Comparison of ENCODE assay signal across 1 cellular context in the genomic region with DNA sequence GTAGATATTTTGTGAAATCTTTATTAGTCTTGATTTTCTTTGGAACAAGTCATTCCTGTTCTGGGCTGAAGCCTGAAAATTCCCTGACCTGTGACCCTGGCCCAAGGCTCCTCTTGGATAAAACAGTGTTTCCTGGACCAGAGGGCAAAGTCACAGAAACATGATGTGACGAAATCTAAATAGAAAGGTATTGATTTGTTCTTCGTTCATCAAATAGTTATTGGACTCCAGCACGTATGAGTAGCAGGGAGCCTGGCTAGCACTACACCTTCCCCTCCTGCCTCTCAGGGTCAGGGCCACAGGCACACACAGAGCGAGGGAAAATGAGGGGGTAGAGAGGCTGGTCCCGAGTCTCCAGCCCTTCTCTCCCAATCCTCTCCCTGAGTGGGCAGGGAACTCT.
TF ChIP-seq lines count a peak whose summit lies in the region.

No MANE protein-coding gene starts in this region.

TF ChIP-seq in HepG2, 621 proteins besides CTCF, POLR2A, EP300 and RAD21 (continued from another document and continues in another):
- TF ChIP-seq, protein P1, sequence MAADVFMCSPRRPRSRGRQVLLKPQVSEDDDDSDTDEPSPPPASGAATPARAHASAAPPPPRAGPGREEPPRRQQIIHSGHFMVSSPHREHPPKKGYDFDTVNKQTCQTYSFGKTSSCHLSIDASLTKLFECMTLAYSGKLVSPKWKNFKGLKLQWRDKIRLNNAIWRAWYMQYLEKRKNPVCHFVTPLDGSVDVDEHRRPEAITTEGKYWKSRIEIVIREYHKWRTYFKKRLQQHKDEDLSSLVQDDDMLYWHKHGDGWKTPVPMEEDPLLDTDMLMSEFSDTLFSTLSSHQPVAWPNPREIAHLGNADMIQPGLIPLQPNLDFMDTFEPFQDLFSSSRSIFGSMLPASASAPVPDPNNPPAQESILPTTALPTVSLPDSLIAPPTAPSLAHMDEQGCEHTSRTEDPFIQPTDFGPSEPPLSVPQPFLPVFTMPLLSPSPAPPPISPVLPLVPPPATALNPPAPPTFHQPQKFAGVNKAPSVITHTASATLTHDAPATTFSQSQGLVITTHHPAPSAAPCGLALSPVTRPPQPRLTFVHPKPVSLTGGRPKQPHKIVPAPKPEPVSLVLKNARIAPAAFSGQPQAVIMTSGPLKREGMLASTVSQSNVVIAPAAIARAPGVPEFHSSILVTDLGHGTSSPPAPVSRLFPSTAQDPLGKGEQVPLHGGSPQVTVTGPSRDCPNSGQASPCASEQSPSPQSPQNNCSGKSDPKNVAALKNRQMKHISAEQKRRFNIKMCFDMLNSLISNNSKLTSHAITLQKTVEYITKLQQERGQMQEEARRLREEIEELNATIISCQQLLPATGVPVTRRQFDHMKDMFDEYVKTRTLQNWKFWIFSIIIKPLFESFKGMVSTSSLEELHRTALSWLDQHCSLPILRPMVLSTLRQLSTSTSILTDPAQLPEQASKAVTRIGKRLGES (CRISPR knock-in tag; IDR thresholded peaks at IDR 0.05; ENCODE audit: borderline replicate concordance): no peak
- TF ChIP-seq ZNF274 (CRISPR knock-in tag; IDR thresholded peaks at IDR 0.05) (no peak), ATM (IDR thresholded peaks at IDR 0.05; ENCODE audit: borderline replicate concordance) (no peak), KAT7 (CRISPR knock-in tag; IDR thresholded peaks at IDR 0.05; ENCODE audit: borderline replicate concordance) (no peak), RXRB (CRISPR knock-in tag; IDR thresholded peaks at IDR 0.05; ENCODE audit: borderline replicate concordance) (peak; percentile 96), SYNCRIP (IDR thresholded peaks at IDR 0.05; ENCODE audit: insufficient read depth, low read depth, low read length) (no peak), CHD4 (IDR thresholded peaks at IDR 0.05; ENCODE audit: borderline replicate concordance, low read length) (no peak; the same call in 1 of the 2 replicates), EED (CRISPR knock-in tag; IDR thresholded peaks at IDR 0.05) (no peak), ZNF557 (CRISPR knock-in tag; IDR thresholded peaks at IDR 0.05) (no peak), KLF13 (CRISPR knock-in tag; IDR thresholded peaks at IDR 0.05) (no peak), ZNF709 (CRISPR knock-in tag; IDR thresholded peaks at IDR 0.05) (no peak), EZH2 (conservative IDR thresholded peaks at IDR 0.05; ENCODE audit: low read depth, low read length) (no peak), MAF1 (CRISPR knock-in tag; IDR thresholded peaks at IDR 0.05; ENCODE audit: borderline replicate concordance) (no peak), HMG20B (CRISPR knock-in tag; conservative IDR thresholded peaks at IDR 0.05) (no peak), ZNF335 (CRISPR knock-in tag; IDR thresholded peaks at IDR 0.05) (no peak), PHF21A (CRISPR knock-in tag; IDR thresholded peaks at IDR 0.05) (peak; percentile 89), CENPT (CRISPR knock-in tag; IDR thresholded peaks at IDR 0.05; ENCODE audit: low read depth) (no peak), ELF3 (CRISPR knock-in tag; IDR thresholded peaks at IDR 0.05) (peak; percentile 91), KLF16 (CRISPR knock-in tag; IDR thresholded peaks at IDR 0.05) (peak in 1 of 2 experiments; percentile 90; a peak in 2 of 4 replicates), ZNF260 (CRISPR knock-in tag; IDR thresholded peaks at IDR 0.05; ENCODE audit: borderline replicate concordance, low read depth) (no peak), ATF1 (CRISPR knock-in tag; IDR thresholded peaks at IDR 0.05) (no peak; the same call in 1 of the 2 replicates), ZBTB42 (CRISPR knock-in tag; IDR thresholded peaks at IDR 0.05) (0 out of 2 replicates have a peak, but pooled peaks have one; percentile 41), ISX (CRISPR knock-in tag; conservative IDR thresholded peaks at IDR 0.05) (no peak), SMAD3 (CRISPR knock-in tag; IDR thresholded peaks at IDR 0.05) (peak; percentile 91), GABPB1 (CRISPR knock-in tag; IDR thresholded peaks at IDR 0.05) (peak; percentile 28)
- TF ChIP-seq, protein P2, sequence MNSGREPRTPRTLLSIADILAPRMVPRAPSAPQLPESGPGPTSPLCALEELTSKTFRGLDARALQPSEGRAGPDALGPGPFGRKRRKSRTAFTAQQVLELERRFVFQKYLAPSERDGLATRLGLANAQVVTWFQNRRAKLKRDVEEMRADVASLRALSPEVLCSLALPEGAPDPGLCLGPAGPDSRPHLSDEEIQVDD (CRISPR knock-in tag; IDR thresholded peaks at IDR 0.05; ENCODE audit: borderline replicate concordance): no peak
- TF ChIP-seq, protein P3, sequence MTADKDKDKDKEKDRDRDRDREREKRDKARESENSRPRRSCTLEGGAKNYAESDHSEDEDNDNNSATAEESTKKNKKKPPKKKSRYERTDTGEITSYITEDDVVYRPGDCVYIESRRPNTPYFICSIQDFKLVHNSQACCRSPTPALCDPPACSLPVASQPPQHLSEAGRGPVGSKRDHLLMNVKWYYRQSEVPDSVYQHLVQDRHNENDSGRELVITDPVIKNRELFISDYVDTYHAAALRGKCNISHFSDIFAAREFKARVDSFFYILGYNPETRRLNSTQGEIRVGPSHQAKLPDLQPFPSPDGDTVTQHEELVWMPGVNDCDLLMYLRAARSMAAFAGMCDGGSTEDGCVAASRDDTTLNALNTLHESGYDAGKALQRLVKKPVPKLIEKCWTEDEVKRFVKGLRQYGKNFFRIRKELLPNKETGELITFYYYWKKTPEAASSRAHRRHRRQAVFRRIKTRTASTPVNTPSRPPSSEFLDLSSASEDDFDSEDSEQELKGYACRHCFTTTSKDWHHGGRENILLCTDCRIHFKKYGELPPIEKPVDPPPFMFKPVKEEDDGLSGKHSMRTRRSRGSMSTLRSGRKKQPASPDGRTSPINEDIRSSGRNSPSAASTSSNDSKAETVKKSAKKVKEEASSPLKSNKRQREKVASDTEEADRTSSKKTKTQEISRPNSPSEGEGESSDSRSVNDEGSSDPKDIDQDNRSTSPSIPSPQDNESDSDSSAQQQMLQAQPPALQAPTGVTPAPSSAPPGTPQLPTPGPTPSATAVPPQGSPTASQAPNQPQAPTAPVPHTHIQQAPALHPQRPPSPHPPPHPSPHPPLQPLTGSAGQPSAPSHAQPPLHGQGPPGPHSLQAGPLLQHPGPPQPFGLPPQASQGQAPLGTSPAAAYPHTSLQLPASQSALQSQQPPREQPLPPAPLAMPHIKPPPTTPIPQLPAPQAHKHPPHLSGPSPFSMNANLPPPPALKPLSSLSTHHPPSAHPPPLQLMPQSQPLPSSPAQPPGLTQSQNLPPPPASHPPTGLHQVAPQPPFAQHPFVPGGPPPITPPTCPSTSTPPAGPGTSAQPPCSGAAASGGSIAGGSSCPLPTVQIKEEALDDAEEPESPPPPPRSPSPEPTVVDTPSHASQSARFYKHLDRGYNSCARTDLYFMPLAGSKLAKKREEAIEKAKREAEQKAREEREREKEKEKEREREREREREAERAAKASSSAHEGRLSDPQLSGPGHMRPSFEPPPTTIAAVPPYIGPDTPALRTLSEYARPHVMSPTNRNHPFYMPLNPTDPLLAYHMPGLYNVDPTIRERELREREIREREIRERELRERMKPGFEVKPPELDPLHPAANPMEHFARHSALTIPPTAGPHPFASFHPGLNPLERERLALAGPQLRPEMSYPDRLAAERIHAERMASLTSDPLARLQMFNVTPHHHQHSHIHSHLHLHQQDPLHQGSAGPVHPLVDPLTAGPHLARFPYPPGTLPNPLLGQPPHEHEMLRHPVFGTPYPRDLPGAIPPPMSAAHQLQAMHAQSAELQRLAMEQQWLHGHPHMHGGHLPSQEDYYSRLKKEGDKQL (CRISPR knock-in tag; IDR thresholded peaks at IDR 0.05; ENCODE audit: low read depth): peak; percentile 71; the same call in 1 of the 2 replicates
- TF ChIP-seq, protein P4, sequence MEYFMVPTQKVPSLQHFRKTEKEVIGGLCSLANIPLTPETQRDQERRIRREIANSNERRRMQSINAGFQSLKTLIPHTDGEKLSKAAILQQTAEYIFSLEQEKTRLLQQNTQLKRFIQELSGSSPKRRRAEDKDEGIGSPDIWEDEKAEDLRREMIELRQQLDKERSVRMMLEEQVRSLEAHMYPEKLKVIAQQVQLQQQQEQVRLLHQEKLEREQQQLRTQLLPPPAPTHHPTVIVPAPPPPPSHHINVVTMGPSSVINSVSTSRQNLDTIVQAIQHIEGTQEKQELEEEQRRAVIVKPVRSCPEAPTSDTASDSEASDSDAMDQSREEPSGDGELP (IDR thresholded peaks at IDR 0.05; ENCODE audit: borderline replicate concordance, low read depth): peak; percentile 65; the same call in 1 of the 2 replicates
- TF ChIP-seq, protein P5, sequence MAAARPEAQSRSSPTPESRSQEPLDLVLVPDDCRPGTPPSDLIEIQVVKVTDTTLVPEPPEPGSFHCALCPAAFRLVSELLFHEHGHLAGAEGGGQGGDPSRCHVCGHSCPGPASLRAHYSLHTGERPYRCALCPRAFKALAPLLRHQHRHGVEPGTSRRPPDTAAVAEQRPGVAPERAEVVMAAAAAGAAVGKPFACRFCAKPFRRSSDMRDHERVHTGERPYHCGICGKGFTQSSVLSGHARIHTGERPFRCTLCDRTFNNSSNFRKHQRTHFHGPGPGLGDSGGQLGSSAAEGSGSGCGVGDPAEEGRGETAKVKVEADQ (CRISPR knock-in tag; IDR thresholded peaks at IDR 0.05; ENCODE audit: borderline replicate concordance): peak; percentile 76; the same call in 1 of the 2 replicates
- TF ChIP-seq, protein P6, sequence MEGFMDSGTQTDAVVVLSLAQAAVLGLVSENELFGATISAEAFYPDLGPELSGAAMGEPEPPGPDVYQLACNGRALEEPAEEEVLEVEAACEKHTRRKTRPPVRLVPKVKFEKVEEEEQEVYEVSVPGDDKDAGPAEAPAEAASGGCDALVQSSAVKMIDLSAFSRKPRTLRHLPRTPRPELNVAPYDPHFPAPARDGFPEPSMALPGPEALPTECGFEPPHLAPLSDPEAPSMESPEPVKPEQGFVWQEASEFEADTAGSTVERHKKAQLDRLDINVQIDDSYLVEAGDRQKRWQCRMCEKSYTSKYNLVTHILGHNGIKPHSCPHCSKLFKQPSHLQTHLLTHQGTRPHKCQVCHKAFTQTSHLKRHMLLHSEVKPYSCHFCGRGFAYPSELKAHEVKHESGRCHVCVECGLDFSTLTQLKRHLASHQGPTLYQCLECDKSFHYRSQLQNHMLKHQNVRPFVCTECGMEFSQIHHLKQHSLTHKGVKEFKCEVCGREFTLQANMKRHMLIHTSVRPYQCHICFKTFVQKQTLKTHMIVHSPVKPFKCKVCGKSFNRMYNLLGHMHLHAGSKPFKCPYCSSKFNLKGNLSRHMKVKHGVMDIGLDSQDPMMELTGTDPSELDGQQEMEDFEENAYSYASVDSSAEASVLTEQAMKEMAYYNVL (CRISPR knock-in tag; IDR thresholded peaks at IDR 0.05; ENCODE audit: borderline replicate concordance): peak; percentile 92
- TF ChIP-seq, protein P7, sequence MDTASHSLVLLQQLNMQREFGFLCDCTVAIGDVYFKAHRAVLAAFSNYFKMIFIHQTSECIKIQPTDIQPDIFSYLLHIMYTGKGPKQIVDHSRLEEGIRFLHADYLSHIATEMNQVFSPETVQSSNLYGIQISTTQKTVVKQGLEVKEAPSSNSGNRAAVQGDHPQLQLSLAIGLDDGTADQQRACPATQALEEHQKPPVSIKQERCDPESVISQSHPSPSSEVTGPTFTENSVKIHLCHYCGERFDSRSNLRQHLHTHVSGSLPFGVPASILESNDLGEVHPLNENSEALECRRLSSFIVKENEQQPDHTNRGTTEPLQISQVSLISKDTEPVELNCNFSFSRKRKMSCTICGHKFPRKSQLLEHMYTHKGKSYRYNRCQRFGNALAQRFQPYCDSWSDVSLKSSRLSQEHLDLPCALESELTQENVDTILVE (CRISPR knock-in tag; IDR thresholded peaks at IDR 0.05): peak; percentile 69; the same call in 1 of the 2 replicates
- TF ChIP-seq, protein P8, sequence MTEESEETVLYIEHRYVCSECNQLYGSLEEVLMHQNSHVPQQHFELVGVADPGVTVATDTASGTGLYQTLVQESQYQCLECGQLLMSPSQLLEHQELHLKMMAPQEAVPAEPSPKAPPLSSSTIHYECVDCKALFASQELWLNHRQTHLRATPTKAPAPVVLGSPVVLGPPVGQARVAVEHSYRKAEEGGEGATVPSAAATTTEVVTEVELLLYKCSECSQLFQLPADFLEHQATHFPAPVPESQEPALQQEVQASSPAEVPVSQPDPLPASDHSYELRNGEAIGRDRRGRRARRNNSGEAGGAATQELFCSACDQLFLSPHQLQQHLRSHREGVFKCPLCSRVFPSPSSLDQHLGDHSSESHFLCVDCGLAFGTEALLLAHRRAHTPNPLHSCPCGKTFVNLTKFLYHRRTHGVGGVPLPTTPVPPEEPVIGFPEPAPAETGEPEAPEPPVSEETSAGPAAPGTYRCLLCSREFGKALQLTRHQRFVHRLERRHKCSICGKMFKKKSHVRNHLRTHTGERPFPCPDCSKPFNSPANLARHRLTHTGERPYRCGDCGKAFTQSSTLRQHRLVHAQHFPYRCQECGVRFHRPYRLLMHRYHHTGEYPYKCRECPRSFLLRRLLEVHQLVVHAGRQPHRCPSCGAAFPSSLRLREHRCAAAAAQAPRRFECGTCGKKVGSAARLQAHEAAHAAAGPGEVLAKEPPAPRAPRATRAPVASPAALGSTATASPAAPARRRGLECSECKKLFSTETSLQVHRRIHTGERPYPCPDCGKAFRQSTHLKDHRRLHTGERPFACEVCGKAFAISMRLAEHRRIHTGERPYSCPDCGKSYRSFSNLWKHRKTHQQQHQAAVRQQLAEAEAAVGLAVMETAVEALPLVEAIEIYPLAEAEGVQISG (CRISPR knock-in tag; IDR thresholded peaks at IDR 0.05): peak; percentile 84
- TF ChIP-seq, protein P9, sequence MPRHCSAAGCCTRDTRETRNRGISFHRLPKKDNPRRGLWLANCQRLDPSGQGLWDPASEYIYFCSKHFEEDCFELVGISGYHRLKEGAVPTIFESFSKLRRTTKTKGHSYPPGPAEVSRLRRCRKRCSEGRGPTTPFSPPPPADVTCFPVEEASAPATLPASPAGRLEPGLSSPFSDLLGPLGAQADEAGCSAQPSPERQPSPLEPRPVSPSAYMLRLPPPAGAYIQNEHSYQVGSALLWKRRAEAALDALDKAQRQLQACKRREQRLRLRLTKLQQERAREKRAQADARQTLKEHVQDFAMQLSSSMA (CRISPR knock-in tag; IDR thresholded peaks at IDR 0.05): no peak
- TF ChIP-seq, protein P10, sequence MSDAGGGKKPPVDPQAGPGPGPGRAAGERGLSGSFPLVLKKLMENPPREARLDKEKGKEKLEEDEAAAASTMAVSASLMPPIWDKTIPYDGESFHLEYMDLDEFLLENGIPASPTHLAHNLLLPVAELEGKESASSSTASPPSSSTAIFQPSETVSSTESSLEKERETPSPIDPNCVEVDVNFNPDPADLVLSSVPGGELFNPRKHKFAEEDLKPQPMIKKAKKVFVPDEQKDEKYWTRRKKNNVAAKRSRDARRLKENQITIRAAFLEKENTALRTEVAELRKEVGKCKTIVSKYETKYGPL (CRISPR knock-in tag; IDR thresholded peaks at IDR 0.05): no peak
- TF ChIP-seq, protein P11, sequence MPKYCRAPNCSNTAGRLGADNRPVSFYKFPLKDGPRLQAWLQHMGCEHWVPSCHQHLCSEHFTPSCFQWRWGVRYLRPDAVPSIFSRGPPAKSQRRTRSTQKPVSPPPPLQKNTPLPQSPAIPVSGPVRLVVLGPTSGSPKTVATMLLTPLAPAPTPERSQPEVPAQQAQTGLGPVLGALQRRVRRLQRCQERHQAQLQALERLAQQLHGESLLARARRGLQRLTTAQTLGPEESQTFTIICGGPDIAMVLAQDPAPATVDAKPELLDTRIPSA (CRISPR knock-in tag; IDR thresholded peaks at IDR 0.05; ENCODE audit: borderline replicate concordance): no peak
